18 cellular contexts compared by ENCODE assay signal in genomic region chr18:59660976-59661743, GRCh38. TPM values are rescaled to one million over a fixed set of nuclear protein-coding genes. Genes with fewer than 3 reads are reported as not detected.
DNase-seq lines count a peak whose midpoint lies in the region; ATAC-seq, FAIRE-seq and TF ChIP-seq lines count a peak whose summit lies in the region.
"Had no signal": no experiment of that assay in that cellular context is flagged by ENCODE, and none has a peak within 500 bp of the region (broad histone marks: within the 10 kb centered on the region; RNA-seq: fewer than 3 reads in every experiment).

No MANE protein-coding gene starts in this region.

- peak overlapping the region; percentile 59 for H3K9ac ChIP-seq in keratinocyte (ENCODE audit: control insufficient read depth, extremely low read depth, insufficient read depth, low read length)

- no peaks in the 10 kb centered on the region for H3K27me3 ChIP-seq in breast epithelium
- H3K27me3 ChIP-seq in keratinocyte (ENCODE audit: control insufficient read depth, extremely low read depth, insufficient read depth, low read length), result no peaks in the 10 kb centered on the region
- no peaks in the 10 kb centered on the region for H3K27me3 ChIP-seq in SJCRH30
- H3K27me3 ChIP-seq: upper lobe of right lung had no signal

- H2AFZ ChIP-seq in keratinocyte (ENCODE audit: control insufficient read depth, low read length), result no peak overlapping the region

- ATAC-seq in HG02588 (IDR thresholded peaks at IDR 0.05; ENCODE audit: unreplicated experiment), result no peak
- no peak for ATAC-seq in GM19452 (IDR thresholded peaks at IDR 0.05; ENCODE audit: unreplicated experiment)
- ATAC-seq: HepG2, upper lobe of right lung had no signal

- CTCF ChIA-PET in MCF 10A (lab: Yijun Ruan, JAX), result interaction anchor here (0.5 to 5.0 kb wide), 6 partner anchors 11 to 202 kb away, joined by 3 to 28 read pairs (median 4); partner anchors contain the start of gene CCBE1

- H3K36me3 ChIP-seq in breast epithelium (no peaks in the 10 kb centered on the region), keratinocyte (ENCODE audit: control insufficient read depth in 2 of 2, extremely low read depth in 1 of 2, insufficient read depth in 2 of 2, low read length in 2 of 2) (no peaks in the 10 kb centered on the region), SJCRH30 (no peaks in the 10 kb centered on the region)
- H3K36me3 ChIP-seq: upper lobe of right lung had no signal

- dilution Hi-C loops in keratinocyte (cut with MboI; ENCODE audit: extremely low pct_ligation_motif_present, low sequenced_read_pairs), result no loop called here

- H4K20me1 ChIP-seq in keratinocyte (ENCODE audit: control insufficient read depth, extremely low read depth, insufficient read depth, low read length), result no peaks in the 10 kb centered on the region

- peaks cover 16% of the 10 kb centered on the region for H3K4me1 Mint-ChIP-seq in MCF 10A (ENCODE audit: insufficient read depth, unreplicated experiment)
- H3K4me1 Mint-ChIP-seq: CD4-positive, CD25-positive, alpha-beta regulatory T cell had no signal

- no peaks in the 10 kb centered on the region for H3K4me1 ChIP-seq in breast epithelium
- H3K4me1 ChIP-seq in keratinocyte (ENCODE audit: control insufficient read depth, extremely low read depth, insufficient read depth, low read length), result peaks cover 60% of the 10 kb centered on the region
- no peaks in the 10 kb centered on the region for H3K4me1 ChIP-seq in SJCRH30

- intact Hi-C loops in MCF 10A (cut with micrococcal nuclease) (no loop called here), breast epithelium (cut with DNase I; ENCODE audit: low total_unique reads) (loop anchor here (10.0 kb wide), 1 partner anchor 846 kb away; no protein-coding TSS in a partner anchor)

- no peaks in the 10 kb centered on the region for H3K9me1 ChIP-seq in keratinocyte (ENCODE audit: control insufficient read depth, extremely low read depth, insufficient read depth, low read length)

- FAIRE-seq in keratinocyte (lab: Jason Lieb, UNC), result peak; percentile 84
- FAIRE-seq: A204.1, HepG2 had no signal

- H3K27ac ChIP-seq in breast epithelium, result no peak overlapping the region
- peak overlapping the region; percentile 93 for H3K27ac ChIP-seq in keratinocyte (ENCODE audit: control insufficient read depth, insufficient read depth, low read length)
- no peak overlapping the region for H3K27ac ChIP-seq in SJCRH30
- no peak overlapping the region for H3K27ac ChIP-seq in coronary artery
- H3K27ac ChIP-seq: upper lobe of right lung had no signal

- no peak for TF ChIP-seq POLR2A in breast epithelium (IDR thresholded peaks at IDR 0.05)

- DNase-seq in MCF 10A (ENCODE audit: unreplicated experiment) (peak; percentile 74), breast epithelium (ENCODE audit: low spot score in 2 of 2) (no peak), choroid plexus epithelial cell (ENCODE audit: low read depth) (peak; percentile 84), keratinocyte (ENCODE audit: low read depth, low spot score) (peak; percentile 30), SJCRH30 (no peak), coronary artery (ENCODE audit: low spot score) (no peak)
- DNase-seq: CD4-positive, CD25-positive, alpha-beta regulatory T cell; NCI-H2029; NCI-H524; retina; upper lobe of right lung had no signal

- peaks cover 8% of the 10 kb centered on the region for H3K79me2 ChIP-seq in keratinocyte (ENCODE audit: control insufficient read depth, insufficient read depth, low read length)

- no peak overlapping the region for H3K4me3 Mint-ChIP-seq in MCF 10A (ENCODE audit: unreplicated experiment)
- H3K4me3 Mint-ChIP-seq: CD4-positive, CD25-positive, alpha-beta regulatory T cell; natural killer cell treated with Interleukin-12 subunit alpha and Interleukin-12 subunit beta and Interleukin-15 and Interleukin-18, amount 100 ng/mL, for 72 hours; stimulated activated naive CD8-positive, alpha-beta T cell treated with anti-CD3 and anti-CD28 coated beads, Interleukin-15, Interleukin-2, amounts not matched to agents 100 ng/mL and 50 ng/mL, for 24 hours; T-helper 2 cell treated with Interferon-gamma antibody and Interleukin-4, amounts not matched to agents 5 μg/mL and 100 μg/mL, for 36 hours had no signal

- peak overlapping the region; percentile 67 for H3K27ac Mint-ChIP-seq in MCF 10A (ENCODE audit: low read depth, unreplicated experiment)
- H3K27ac Mint-ChIP-seq: CD4-positive, CD25-positive, alpha-beta regulatory T cell; natural killer cell treated with Interleukin-12 subunit alpha and Interleukin-12 subunit beta and Interleukin-15 and Interleukin-18, amount 100 ng/mL, for 72 hours; stimulated activated naive CD8-positive, alpha-beta T cell treated with anti-CD3 and anti-CD28 coated beads, Interleukin-15, Interleukin-2, amounts not matched to agents 100 ng/mL and 50 ng/mL, for 24 hours; T-helper 2 cell treated with Interferon-gamma antibody and Interleukin-4, amounts not matched to agents 5 μg/mL and 100 μg/mL, for 36 hours had no signal

- no peaks in the 10 kb centered on the region for H3K27me3 Mint-ChIP-seq in MCF 10A (ENCODE audit: insufficient read depth, unreplicated experiment)

- H3K4me2 ChIP-seq in keratinocyte (ENCODE audit: control insufficient read depth, extremely low read depth, insufficient read depth, low read depth, low read length), result peak overlapping the region; percentile 30

- POLR2A ChIA-PET in MCF 10A (lab: Yijun Ruan, JAX), result interaction anchor here (1.0 to 1.9 kb wide), 4 partner anchors 28 to 127 kb away, joined by 3 to 6 read pairs (median 3); no protein-coding TSS in a partner anchor

- TF ChIP-seq CTCF in MCF 10A (IDR thresholded peaks at IDR 0.05; ENCODE audit: unreplicated experiment) (no peak), breast epithelium (IDR thresholded peaks at IDR 0.05) (no peak), choroid plexus epithelial cell (conservative IDR thresholded peaks at IDR 0.05; ENCODE audit: low read depth, low read length) (no peak), keratinocyte (optimal IDR thresholded peaks at IDR 0.05 in 1 of 3, IDR thresholded peaks at IDR 0.05 in 1 of 3, conservative IDR thresholded peaks at IDR 0.05 in 1 of 3; ENCODE audit: extremely low read depth in 1 of 3, insufficient read depth in 2 of 3, low read length in 3 of 3) (no peak), coronary artery (IDR thresholded peaks at IDR 0.05) (no peak)

- no TSS peak for BruUV-seq in MCF 10A (replicated peaks; lab: Mats Ljungman, UMichigan)

- H3K4me3 ChIP-seq in breast epithelium (no peak overlapping the region), choroid plexus epithelial cell (ENCODE audit: low read depth, low read length) (no peak overlapping the region), keratinocyte (ENCODE audit: control insufficient read depth in 2 of 3, extremely low read depth in 1 of 3, insufficient read depth in 2 of 3, low read depth in 1 of 3, low read length in 3 of 3) (no peak overlapping the region), SJCRH30 (no peak overlapping the region), coronary artery (no peak overlapping the region)
- H3K4me3 ChIP-seq: upper lobe of right lung had no signal

- H3K9me3 Mint-ChIP-seq in MCF 10A (ENCODE audit: unreplicated experiment), result no peaks in the 10 kb centered on the region
- H3K9me3 Mint-ChIP-seq: stimulated activated naive CD8-positive, alpha-beta T cell treated with anti-CD3 and anti-CD28 coated beads, Interleukin-15, Interleukin-2, amounts not matched to agents 100 ng/mL and 50 ng/mL, for 24 hours; T-helper 2 cell treated with Interferon-gamma antibody and Interleukin-4, amounts not matched to agents 5 μg/mL and 100 μg/mL, for 36 hours had no signal

- H3K36me3 Mint-ChIP-seq in MCF 10A (ENCODE audit: insufficient read depth, unreplicated experiment), result no peaks in the 10 kb centered on the region
- H3K36me3 Mint-ChIP-seq: CD4-positive, CD25-positive, alpha-beta regulatory T cell; natural killer cell treated with Interleukin-12 subunit alpha and Interleukin-12 subunit beta and Interleukin-15 and Interleukin-18, amount 100 ng/mL, for 72 hours had no signal

- H3K9me3 ChIP-seq in breast epithelium (no peaks in the 10 kb centered on the region), keratinocyte (ENCODE audit: control insufficient read depth, low read depth, low read length) (no peaks in the 10 kb centered on the region), SJCRH30 (replicated peaks) (no peaks in the 10 kb centered on the region)
- H3K9me3 ChIP-seq: upper lobe of right lung had no signal

RNA-seq across cellular contexts. Expression of gene CCBE1, which starts 36.1 kb away (rescaled TPM):
- total RNA-seq in MCF 10A (2022) (23.8 and 28.9 TPM in 2 replicates), breast epithelium (1 to 10 TPM; 3.5 to 4.9 (median 4.0) TPM)
- 12.9 to 26.6 TPM (median 20.1 TPM) in 3 replicates for polyA plus RNA-seq in keratinocyte
- polyA plus RNA-seq in keratinocyte (2011; ENCODE audit: low read depth), result 0.74 TPM
- polyA plus RNA-seq in keratinocyte (2011; cell fraction: cytosol; rRNA removed), result 6.8 and 9.6 TPM in 2 replicates
- polyA plus RNA-seq in keratinocyte (2011; cell fraction: nucleus; rRNA removed), result 14.8 and 15.8 TPM in 2 replicates
- polyA plus RNA-seq in keratinocyte (2012; ENCODE audit: low replicate concordance), result 2.0 and 22.9 TPM in 2 replicates
- 16.6 to 28.4 TPM (median 25.3 TPM) in 3 replicates for polyA minus RNA-seq in keratinocyte
- 4.8 TPM for polyA minus RNA-seq in keratinocyte (2011; cell fraction: cytosol; rRNA and poly(A)+ RNA removed)
- polyA minus RNA-seq in keratinocyte (2011; cell fraction: nucleus; rRNA and poly(A)+ RNA removed), result 5.8 and 21.3 TPM in 2 replicates
- total RNA-seq in SJCRH30 (2014; rRNA removed; shearing (Covaris generic)), result not detected in 2 replicates
- total RNA-seq: CD4-positive, CD25-positive, alpha-beta regulatory T cell; HepG2; natural killer cell treated with Interleukin-12 subunit alpha and Interleukin-12 subunit beta and Interleukin-15 and Interleukin-18, amount 100 ng/mL, for 72 hours had no signal
- polyA plus RNA-seq: CD4-positive, CD25-positive, alpha-beta regulatory T cell; HepG2 had no signal

Comparison
In these comparisons a context has a peak if more than half of its experiments do, and no peak if none do; other contexts are left out.
1. DNase-seq: peak in MCF 10A (single experiment), choroid plexus epithelial cell (single experiment) and keratinocyte (single experiment); none in breast epithelium (0 of 2), SJCRH30 (0 of 2) and coronary artery (single experiment).